In the genomic region with DNA sequence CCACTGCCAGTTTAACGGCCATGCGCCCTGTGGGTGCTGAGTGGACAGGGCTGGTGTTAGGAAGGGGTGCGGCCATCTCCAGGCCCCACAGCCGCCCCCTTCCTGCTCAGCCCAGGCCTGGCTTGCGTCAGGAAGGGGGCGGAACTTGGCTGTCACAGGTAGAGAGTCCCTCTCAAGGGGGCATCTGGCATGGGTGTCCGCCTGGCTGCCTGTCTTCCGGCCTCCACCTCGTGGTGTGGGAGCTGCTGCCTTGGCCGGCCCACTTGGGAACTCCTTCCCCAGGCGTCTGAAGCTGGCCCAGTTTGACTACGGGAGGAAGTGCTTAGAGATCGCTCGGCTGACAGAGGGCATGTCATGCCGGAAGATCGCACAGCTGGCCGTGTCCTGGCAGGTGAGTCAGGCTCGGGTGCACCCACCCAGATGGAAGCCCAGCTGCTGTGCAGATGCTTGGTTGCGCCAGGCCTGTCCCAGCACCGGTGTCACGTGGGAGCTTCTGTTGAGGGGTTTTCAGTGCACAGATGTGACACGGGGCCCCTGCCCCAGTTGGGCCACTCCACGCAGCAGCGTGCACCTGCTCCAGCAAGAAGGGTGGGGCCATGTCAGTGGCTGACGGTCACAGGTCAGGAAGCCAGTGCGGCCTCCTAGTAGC, we compare ENCODE assay signal across 1 cellular context.
TF ChIP-seq lines count a peak whose summit lies in the region.

No MANE protein-coding gene starts in this region.

TF ChIP-seq in HepG2, 621 proteins besides CTCF, POLR2A, EP300 and RAD21 (continued from another document and continues in another):
- TF ChIP-seq, protein P1, sequence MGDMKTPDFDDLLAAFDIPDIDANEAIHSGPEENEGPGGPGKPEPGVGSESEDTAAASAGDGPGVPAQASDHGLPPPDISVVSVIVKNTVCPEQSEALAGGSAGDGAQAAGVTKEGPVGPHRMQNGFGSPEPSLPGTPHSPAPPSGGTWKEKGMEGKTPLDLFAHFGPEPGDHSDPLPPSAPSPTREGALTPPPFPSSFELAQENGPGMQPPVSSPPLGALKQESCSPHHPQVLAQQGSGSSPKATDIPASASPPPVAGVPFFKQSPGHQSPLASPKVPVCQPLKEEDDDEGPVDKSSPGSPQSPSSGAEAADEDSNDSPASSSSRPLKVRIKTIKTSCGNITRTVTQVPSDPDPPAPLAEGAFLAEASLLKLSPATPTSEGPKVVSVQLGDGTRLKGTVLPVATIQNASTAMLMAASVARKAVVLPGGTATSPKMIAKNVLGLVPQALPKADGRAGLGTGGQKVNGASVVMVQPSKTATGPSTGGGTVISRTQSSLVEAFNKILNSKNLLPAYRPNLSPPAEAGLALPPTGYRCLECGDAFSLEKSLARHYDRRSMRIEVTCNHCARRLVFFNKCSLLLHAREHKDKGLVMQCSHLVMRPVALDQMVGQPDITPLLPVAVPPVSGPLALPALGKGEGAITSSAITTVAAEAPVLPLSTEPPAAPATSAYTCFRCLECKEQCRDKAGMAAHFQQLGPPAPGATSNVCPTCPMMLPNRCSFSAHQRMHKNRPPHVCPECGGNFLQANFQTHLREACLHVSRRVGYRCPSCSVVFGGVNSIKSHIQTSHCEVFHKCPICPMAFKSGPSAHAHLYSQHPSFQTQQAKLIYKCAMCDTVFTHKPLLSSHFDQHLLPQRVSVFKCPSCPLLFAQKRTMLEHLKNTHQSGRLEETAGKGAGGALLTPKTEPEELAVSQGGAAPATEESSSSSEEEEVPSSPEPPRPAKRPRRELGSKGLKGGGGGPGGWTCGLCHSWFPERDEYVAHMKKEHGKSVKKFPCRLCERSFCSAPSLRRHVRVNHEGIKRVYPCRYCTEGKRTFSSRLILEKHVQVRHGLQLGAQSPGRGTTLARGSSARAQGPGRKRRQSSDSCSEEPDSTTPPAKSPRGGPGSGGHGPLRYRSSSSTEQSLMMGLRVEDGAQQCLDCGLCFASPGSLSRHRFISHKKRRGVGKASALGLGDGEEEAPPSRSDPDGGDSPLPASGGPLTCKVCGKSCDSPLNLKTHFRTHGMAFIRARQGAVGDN (CRISPR knock-in tag; IDR thresholded peaks at IDR 0.05) = peak; percentile 79
- TF ChIP-seq ZNF460 (CRISPR knock-in tag; IDR thresholded peaks at IDR 0.05; ENCODE audit: borderline replicate concordance) = no peak
- TF ChIP-seq PHF8 (CRISPR knock-in tag; IDR thresholded peaks at IDR 0.05) = peak; percentile 54; the same call in 1 of the 2 replicates
- TF ChIP-seq RNF2 (conservative IDR thresholded peaks at IDR 0.05; ENCODE audit: low read depth) = peak; percentile 43; the same call in 1 of the 2 replicates
- no peak for TF ChIP-seq MXD4 (CRISPR knock-in tag; IDR thresholded peaks at IDR 0.05)
- no peak for TF ChIP-seq ZC3H4 (CRISPR knock-in tag; IDR thresholded peaks at IDR 0.05; ENCODE audit: borderline replicate concordance)
- TF ChIP-seq, protein P2, sequence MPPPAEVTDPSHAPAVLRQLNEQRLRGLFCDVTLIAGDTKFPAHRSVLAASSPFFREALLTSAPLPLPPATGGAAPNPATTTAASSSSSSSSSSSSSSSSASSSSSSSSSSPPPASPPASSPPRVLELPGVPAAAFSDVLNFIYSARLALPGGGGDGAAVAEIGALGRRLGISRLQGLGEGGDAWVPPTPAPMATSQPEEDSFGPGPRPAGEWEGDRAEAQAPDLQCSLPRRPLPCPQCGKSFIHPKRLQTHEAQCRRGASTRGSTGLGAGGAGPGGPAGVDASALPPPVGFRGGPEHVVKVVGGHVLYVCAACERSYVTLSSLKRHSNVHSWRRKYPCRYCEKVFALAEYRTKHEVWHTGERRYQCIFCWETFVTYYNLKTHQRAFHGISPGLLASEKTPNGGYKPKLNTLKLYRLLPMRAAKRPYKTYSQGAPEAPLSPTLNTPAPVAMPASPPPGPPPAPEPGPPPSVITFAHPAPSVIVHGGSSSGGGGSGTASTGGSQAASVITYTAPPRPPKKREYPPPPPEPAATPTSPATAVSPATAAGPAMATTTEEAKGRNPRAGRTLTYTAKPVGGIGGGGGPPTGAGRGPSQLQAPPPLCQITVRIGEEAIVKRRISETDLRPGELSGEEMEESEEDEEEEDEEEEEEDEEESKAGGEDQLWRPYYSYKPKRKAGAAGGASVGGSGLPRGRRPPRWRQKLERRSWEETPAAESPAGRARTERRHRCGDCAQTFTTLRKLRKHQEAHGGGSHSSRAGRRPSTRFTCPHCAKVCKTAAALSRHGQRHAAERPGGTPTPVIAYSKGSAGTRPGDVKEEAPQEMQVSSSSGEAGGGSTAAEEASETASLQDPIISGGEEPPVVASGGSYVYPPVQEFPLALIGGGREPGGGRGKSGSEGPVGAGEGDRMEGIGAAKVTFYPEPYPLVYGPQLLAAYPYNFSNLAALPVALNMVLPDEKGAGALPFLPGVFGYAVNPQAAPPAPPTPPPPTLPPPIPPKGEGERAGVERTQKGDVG (CRISPR knock-in tag; IDR thresholded peaks at IDR 0.05; ENCODE audit: borderline replicate concordance) = no peak
- TF ChIP-seq ZNF782 (CRISPR knock-in tag; IDR thresholded peaks at IDR 0.05; ENCODE audit: borderline replicate concordance) = 0 out of 2 replicates have a peak, but pooled peaks have one; percentile 12
- no peak for TF ChIP-seq RARG (CRISPR knock-in tag; IDR thresholded peaks at IDR 0.05; ENCODE audit: low read depth)
- no peak for TF ChIP-seq YEATS2 (CRISPR knock-in tag; IDR thresholded peaks at IDR 0.05; ENCODE audit: borderline replicate concordance)
- TF ChIP-seq TBX3 (IDR thresholded peaks at IDR 0.05; ENCODE audit: borderline replicate concordance) = no peak
- peak; percentile 48; the same call in 1 of the 2 replicates for TF ChIP-seq ELF3 (CRISPR knock-in tag; IDR thresholded peaks at IDR 0.05)
- no peak for TF ChIP-seq ZNF20 (CRISPR knock-in tag; IDR thresholded peaks at IDR 0.05)
- TF ChIP-seq NFATC3 (CRISPR knock-in tag; IDR thresholded peaks at IDR 0.05) = 0 out of 2 replicates have a peak, but pooled peaks have one; percentile 49
- peak; percentile 55 for TF ChIP-seq ZFY (CRISPR knock-in tag; IDR thresholded peaks at IDR 0.05)
- TF ChIP-seq, protein P3, sequence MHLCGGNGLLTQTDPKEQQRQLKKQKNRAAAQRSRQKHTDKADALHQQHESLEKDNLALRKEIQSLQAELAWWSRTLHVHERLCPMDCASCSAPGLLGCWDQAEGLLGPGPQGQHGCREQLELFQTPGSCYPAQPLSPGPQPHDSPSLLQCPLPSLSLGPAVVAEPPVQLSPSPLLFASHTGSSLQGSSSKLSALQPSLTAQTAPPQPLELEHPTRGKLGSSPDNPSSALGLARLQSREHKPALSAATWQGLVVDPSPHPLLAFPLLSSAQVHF (CRISPR knock-in tag; IDR thresholded peaks at IDR 0.05) = no peak
- TF ChIP-seq, protein P4, sequence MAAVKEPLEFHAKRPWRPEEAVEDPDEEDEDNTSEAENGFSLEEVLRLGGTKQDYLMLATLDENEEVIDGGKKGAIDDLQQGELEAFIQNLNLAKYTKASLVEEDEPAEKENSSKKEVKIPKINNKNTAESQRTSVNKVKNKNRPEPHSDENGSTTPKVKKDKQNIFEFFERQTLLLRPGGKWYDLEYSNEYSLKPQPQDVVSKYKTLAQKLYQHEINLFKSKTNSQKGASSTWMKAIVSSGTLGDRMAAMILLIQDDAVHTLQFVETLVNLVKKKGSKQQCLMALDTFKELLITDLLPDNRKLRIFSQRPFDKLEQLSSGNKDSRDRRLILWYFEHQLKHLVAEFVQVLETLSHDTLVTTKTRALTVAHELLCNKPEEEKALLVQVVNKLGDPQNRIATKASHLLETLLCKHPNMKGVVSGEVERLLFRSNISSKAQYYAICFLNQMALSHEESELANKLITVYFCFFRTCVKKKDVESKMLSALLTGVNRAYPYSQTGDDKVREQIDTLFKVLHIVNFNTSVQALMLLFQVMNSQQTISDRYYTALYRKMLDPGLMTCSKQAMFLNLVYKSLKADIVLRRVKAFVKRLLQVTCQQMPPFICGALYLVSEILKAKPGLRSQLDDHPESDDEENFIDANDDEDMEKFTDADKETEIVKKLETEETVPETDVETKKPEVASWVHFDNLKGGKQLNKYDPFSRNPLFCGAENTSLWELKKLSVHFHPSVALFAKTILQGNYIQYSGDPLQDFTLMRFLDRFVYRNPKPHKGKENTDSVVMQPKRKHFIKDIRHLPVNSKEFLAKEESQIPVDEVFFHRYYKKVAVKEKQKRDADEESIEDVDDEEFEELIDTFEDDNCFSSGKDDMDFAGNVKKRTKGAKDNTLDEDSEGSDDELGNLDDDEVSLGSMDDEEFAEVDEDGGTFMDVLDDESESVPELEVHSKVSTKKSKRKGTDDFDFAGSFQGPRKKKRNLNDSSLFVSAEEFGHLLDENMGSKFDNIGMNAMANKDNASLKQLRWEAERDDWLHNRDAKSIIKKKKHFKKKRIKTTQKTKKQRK (IDR thresholded peaks at IDR 0.05; ENCODE audit: low read length) = no peak
- TF ChIP-seq, protein P5, sequence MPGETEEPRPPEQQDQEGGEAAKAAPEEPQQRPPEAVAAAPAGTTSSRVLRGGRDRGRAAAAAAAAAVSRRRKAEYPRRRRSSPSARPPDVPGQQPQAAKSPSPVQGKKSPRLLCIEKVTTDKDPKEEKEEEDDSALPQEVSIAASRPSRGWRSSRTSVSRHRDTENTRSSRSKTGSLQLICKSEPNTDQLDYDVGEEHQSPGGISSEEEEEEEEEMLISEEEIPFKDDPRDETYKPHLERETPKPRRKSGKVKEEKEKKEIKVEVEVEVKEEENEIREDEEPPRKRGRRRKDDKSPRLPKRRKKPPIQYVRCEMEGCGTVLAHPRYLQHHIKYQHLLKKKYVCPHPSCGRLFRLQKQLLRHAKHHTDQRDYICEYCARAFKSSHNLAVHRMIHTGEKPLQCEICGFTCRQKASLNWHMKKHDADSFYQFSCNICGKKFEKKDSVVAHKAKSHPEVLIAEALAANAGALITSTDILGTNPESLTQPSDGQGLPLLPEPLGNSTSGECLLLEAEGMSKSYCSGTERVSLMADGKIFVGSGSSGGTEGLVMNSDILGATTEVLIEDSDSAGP (CRISPR knock-in tag; IDR thresholded peaks at IDR 0.05; ENCODE audit: borderline replicate concordance) = peak; percentile 34; the same call in 1 of the 2 replicates
- TF ChIP-seq, protein P6, sequence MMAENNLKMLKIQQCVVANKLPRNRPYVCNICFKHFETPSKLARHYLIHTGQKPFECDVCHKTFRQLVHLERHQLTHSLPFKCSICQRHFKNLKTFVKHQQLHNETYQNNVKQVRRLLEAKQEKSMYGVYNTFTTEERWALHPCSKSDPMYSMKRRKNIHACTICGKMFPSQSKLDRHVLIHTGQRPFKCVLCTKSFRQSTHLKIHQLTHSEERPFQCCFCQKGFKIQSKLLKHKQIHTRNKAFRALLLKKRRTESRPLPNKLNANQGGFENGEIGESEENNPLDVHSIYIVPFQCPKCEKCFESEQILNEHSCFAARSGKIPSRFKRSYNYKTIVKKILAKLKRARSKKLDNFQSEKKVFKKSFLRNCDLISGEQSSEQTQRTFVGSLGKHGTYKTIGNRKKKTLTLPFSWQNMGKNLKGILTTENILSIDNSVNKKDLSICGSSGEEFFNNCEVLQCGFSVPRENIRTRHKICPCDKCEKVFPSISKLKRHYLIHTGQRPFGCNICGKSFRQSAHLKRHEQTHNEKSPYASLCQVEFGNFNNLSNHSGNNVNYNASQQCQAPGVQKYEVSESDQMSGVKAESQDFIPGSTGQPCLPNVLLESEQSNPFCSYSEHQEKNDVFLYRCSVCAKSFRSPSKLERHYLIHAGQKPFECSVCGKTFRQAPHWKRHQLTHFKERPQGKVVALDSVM (CRISPR knock-in tag; IDR thresholded peaks at IDR 0.05) = 0 out of 2 replicates have a peak, but pooled peaks have one; percentile 12
- peak; percentile 74; the same call in 1 of the 2 replicates for TF ChIP-seq ZNF605 (CRISPR knock-in tag; IDR thresholded peaks at IDR 0.05)
- no peak for TF ChIP-seq NFKB2 (CRISPR knock-in tag; IDR thresholded peaks at IDR 0.05; ENCODE audit: borderline replicate concordance)
- TF ChIP-seq KDM5B (CRISPR knock-in tag; IDR thresholded peaks at IDR 0.05; ENCODE audit: borderline replicate concordance) = 0 out of 2 replicates have a peak, but pooled peaks have one; percentile 5
- peak; percentile 77 for TF ChIP-seq GABPB1 (CRISPR knock-in tag; IDR thresholded peaks at IDR 0.05)
- TF ChIP-seq CEBPG (CRISPR knock-in tag; IDR thresholded peaks at IDR 0.05) = peak; percentile 46; the same call in 1 of the 2 replicates
- TF ChIP-seq, protein P7, sequence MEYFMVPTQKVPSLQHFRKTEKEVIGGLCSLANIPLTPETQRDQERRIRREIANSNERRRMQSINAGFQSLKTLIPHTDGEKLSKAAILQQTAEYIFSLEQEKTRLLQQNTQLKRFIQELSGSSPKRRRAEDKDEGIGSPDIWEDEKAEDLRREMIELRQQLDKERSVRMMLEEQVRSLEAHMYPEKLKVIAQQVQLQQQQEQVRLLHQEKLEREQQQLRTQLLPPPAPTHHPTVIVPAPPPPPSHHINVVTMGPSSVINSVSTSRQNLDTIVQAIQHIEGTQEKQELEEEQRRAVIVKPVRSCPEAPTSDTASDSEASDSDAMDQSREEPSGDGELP (IDR thresholded peaks at IDR 0.05; ENCODE audit: borderline replicate concordance, low read depth) = peak; percentile 83; the same call in 1 of the 2 replicates
- no peak for TF ChIP-seq NONO (IDR thresholded peaks at IDR 0.05)
- TF ChIP-seq NONO (CRISPR knock-in tag; conservative IDR thresholded peaks at IDR 0.05) = 0 out of 2 replicates have a peak, but pooled peaks have one; percentile 17
- no peak for TF ChIP-seq MAF1 (CRISPR knock-in tag; IDR thresholded peaks at IDR 0.05; ENCODE audit: borderline replicate concordance)
- TF ChIP-seq SP1 (IDR thresholded peaks at IDR 0.05) = no peak
- peak; percentile 67 for TF ChIP-seq SP1 (CRISPR knock-in tag; IDR thresholded peaks at IDR 0.05)
- TF ChIP-seq, protein P8, sequence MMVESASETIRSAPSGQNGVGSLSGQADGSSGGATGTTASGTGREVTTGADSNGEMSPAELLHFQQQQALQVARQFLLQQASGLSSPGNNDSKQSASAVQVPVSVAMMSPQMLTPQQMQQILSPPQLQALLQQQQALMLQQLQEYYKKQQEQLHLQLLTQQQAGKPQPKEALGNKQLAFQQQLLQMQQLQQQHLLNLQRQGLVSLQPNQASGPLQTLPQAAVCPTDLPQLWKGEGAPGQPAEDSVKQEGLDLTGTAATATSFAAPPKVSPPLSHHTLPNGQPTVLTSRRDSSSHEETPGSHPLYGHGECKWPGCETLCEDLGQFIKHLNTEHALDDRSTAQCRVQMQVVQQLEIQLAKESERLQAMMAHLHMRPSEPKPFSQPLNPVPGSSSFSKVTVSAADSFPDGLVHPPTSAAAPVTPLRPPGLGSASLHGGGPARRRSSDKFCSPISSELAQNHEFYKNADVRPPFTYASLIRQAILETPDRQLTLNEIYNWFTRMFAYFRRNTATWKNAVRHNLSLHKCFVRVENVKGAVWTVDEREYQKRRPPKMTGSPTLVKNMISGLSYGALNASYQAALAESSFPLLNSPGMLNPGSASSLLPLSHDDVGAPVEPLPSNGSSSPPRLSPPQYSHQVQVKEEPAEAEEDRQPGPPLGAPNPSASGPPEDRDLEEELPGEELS (CRISPR knock-in tag; IDR thresholded peaks at IDR 0.05) = no peak
- no peak for TF ChIP-seq ZNF878 (CRISPR knock-in tag; IDR thresholded peaks at IDR 0.05)
- TF ChIP-seq MTF2 (CRISPR knock-in tag; IDR thresholded peaks at IDR 0.05; ENCODE audit: borderline replicate concordance) = no peak
- TF ChIP-seq, protein P9, sequence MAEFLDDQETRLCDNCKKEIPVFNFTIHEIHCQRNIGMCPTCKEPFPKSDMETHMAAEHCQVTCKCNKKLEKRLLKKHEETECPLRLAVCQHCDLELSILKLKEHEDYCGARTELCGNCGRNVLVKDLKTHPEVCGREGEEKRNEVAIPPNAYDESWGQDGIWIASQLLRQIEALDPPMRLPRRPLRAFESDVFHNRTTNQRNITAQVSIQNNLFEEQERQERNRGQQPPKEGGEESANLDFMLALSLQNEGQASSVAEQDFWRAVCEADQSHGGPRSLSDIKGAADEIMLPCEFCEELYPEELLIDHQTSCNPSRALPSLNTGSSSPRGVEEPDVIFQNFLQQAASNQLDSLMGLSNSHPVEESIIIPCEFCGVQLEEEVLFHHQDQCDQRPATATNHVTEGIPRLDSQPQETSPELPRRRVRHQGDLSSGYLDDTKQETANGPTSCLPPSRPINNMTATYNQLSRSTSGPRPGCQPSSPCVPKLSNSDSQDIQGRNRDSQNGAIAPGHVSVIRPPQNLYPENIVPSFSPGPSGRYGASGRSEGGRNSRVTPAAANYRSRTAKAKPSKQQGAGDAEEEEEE (CRISPR knock-in tag; IDR thresholded peaks at IDR 0.05; ENCODE audit: borderline replicate concordance) = no peak
- TF ChIP-seq GZF1 (CRISPR knock-in tag; IDR thresholded peaks at IDR 0.05) = no peak
